31 cellular contexts compared by ENCODE assay signal in genomic region chr7:33463131-33463530, GRCh38.
"Had no signal": no experiment of that assay in that cellular context is flagged by ENCODE, and none has a peak within 500 bp of the region (broad histone marks: within the 10 kb centered on the region; RNA-seq: fewer than 3 reads in every experiment).

No MANE protein-coding gene starts in this region.

- H3K27me3 ChIP-seq: breast epithelium, esophagus squamous epithelium, pancreas, suprapubic skin, tibial artery, upper lobe of right lung had no signal

- H3K4me1 ChIP-seq: breast epithelium, esophagus squamous epithelium, left ventricle myocardium inferior, pancreas, prostate gland, suprapubic skin, tibial artery, upper lobe of right lung had no signal

- H3K4me1 Mint-ChIP-seq: central memory CD8-positive, alpha-beta T cell; stimulated activated effector memory CD8-positive, alpha-beta T cell treated with anti-CD3 and anti-CD28 coated beads, Interleukin-12 subunit alpha, Interleukin-12 subunit beta, amount 100 ng/mL, for 72 hours had no signal

- H3K27ac Mint-ChIP-seq: activated naive CD4-positive, alpha-beta T cell treated with anti-CD3 and anti-CD28 coated beads, Interleukin-2, amount 50 U/mL, for 72 hours; activated T-cell treated with anti-CD3 and anti-CD28 coated beads, Interleukin-2, amount 50 U/mL, for 72 hours; dendritic cell treated with granulocyte-macrophage colony-stimulating factor and Interleukin-4, amounts not matched to agents 40 ng/mL and 50 ng/mL, for 4 days; nephron; stimulated activated effector memory CD8-positive, alpha-beta T cell treated with anti-CD3 and anti-CD28 coated beads, Interleukin-12 subunit alpha, Interleukin-12 subunit beta, amount 100 ng/mL, for 72 hours; T-helper 2 cell treated with Interferon-gamma antibody and Interleukin-4, amounts not matched to agents 5 μg/mL and 100 μg/mL, for 36 hours had no signal

- FAIRE-seq: islet of Langerhans had no signal

- H3K36me3 ChIP-seq: breast epithelium, esophagus squamous epithelium, left ventricle myocardium inferior, pancreas, prostate gland, suprapubic skin, tibial artery, upper lobe of right lung had no signal

- ATAC-seq: activated naive CD4-positive, alpha-beta T cell treated with anti-CD3 and anti-CD28 coated beads, Interleukin-2, amount 50 U/mL, for 72 hours; activated T-cell treated with anti-CD3 and anti-CD28 coated beads, Interleukin-2, amount 50 U/mL, for 72 hours; pancreas; sciatic nerve; stimulated activated effector memory CD8-positive, alpha-beta T cell treated with anti-CD3 and anti-CD28 coated beads, Interleukin-12 subunit alpha, Interleukin-12 subunit beta, amount 100 ng/mL, for 72 hours; upper lobe of right lung had no signal

- DNase-seq: activated CD4-positive, alpha-beta T cell treated with anti-CD3 and anti-CD28 coated beads for 4 hours; activated CD4-positive, alpha-beta T cell treated with anti-CD3 and anti-CD28 coated beads, Interleukin-2, amount 50 U/mL, for 4 hours; activated naive CD4-positive, alpha-beta T cell; activated T-cell treated with anti-CD3 and anti-CD28 coated beads for 4 hours; activated T-cell treated with anti-CD3 and anti-CD28 coated beads, Interleukin-2, amount 50 U/mL, for 72 hours; esophagus squamous epithelium; foreskin melanocyte; glutamatergic neuron; left ventricle myocardium inferior; nucleus accumbens; pancreas; retina; stimulated activated CD4-positive, alpha-beta T cell treated with anti-CD3 and anti-CD28 coated beads, Interleukin-12 subunit alpha, Interleukin-12 subunit beta, amount 100 ng/mL, for 4 hours; stimulated activated CD4-positive, alpha-beta T cell treated with anti-CD3 and anti-CD28 coated beads, Interleukin-4, amount 100 ng/mL, for 24 hours; T-helper 1 cell; tibial artery; upper lobe of right lung had no signal

- H3K9me3 Mint-ChIP-seq: central memory CD8-positive, alpha-beta T cell; dendritic cell treated with granulocyte-macrophage colony-stimulating factor and Interleukin-4, amounts not matched to agents 40 ng/mL and 50 ng/mL, for 4 days; T-helper 2 cell treated with Interferon-gamma antibody and Interleukin-4, amounts not matched to agents 5 μg/mL and 100 μg/mL, for 36 hours had no signal

- H3K27ac ChIP-seq: breast epithelium, epithelial cell of prostate, esophagus squamous epithelium, left ventricle myocardium inferior, pancreas, prostate gland, skin epidermis, suprapubic skin, tibial artery, upper lobe of right lung had no signal

- H3K36me3 Mint-ChIP-seq: stimulated activated effector memory CD8-positive, alpha-beta T cell treated with anti-CD3 and anti-CD28 coated beads, Interleukin-12 subunit alpha, Interleukin-12 subunit beta, amount 100 ng/mL, for 72 hours had no signal

- H3K9me3 ChIP-seq: breast epithelium, esophagus squamous epithelium, left ventricle myocardium inferior, pancreas, prostate gland, suprapubic skin, tibial artery, upper lobe of right lung had no signal

- H3K4me3 Mint-ChIP-seq: activated T-cell treated with anti-CD3 and anti-CD28 coated beads, Interleukin-2, amount 50 U/mL, for 72 hours; central memory CD8-positive, alpha-beta T cell; dendritic cell treated with granulocyte-macrophage colony-stimulating factor and Interleukin-4, amounts not matched to agents 40 ng/mL and 50 ng/mL, for 4 days; nephron; stimulated activated effector memory CD8-positive, alpha-beta T cell treated with anti-CD3 and anti-CD28 coated beads, Interleukin-12 subunit alpha, Interleukin-12 subunit beta, amount 100 ng/mL, for 72 hours; T-helper 2 cell treated with Interferon-gamma antibody and Interleukin-4, amounts not matched to agents 5 μg/mL and 100 μg/mL, for 36 hours had no signal

- H3K4me3 ChIP-seq: breast epithelium, esophagus squamous epithelium, left ventricle myocardium inferior, lung, pancreas, prostate gland, skin epidermis, suprapubic skin, tibial artery, upper lobe of right lung had no signal

- H3K27me3 Mint-ChIP-seq: central memory CD8-positive, alpha-beta T cell; dendritic cell treated with granulocyte-macrophage colony-stimulating factor and Interleukin-4, amounts not matched to agents 40 ng/mL and 50 ng/mL, for 4 days had no signal
